Comparison of ENCODE assay signal across 29 cellular contexts in genomic region chr9:136307215-136307750, GRCh38. TPM values are rescaled to one million over a fixed set of nuclear protein-coding genes. Genes with fewer than 3 reads are reported as not detected.
"Had no signal": no experiment of that assay in that cellular context is flagged by ENCODE, and none has a peak within 500 bp of the region (broad histone marks: within the 10 kb centered on the region; RNA-seq: fewer than 3 reads in every experiment).

No MANE protein-coding gene starts in this region.

- DNase-seq: activated CD4-positive, alpha-beta T cell treated with anti-CD3 and anti-CD28 coated beads, Interleukin-2, amount 50 U/mL, for 4 hours; activated CD8-positive, alpha-beta memory T cell treated with anti-CD3 and anti-CD28 coated beads for 24 hours; activated CD8-positive, alpha-beta memory T cell treated with anti-CD3 and anti-CD28 coated beads, Interleukin-2, amount 50 U/mL, for 4 hours; activated naive CD4-positive, alpha-beta T cell treated with Interleukin-2 at 50 U/mL for 16 hours; activated naive CD8-positive, alpha-beta T cell treated with anti-CD3 and anti-CD28 coated beads, Interleukin-2, amount 10 ng/mL, durations not matched to agents 7 days and 5 days; activated T-cell treated with anti-CD3 and anti-CD28 coated beads, Interleukin-2, amount 50 U/mL, for 24 hours; amniotic stem cell; colonic mucosa; dorsolateral prefrontal cortex; effector memory CD8-positive, alpha-beta T cell; esophagus squamous epithelium; head of caudate nucleus; islet precursor cell; left cardiac atrium; stimulated activated CD4-positive, alpha-beta T cell treated with anti-CD3 and anti-CD28 coated beads, Interleukin-2, amount 100 ng/mL, for 48 hours; stimulated activated CD8-positive, alpha-beta memory T cell treated with anti-CD3 and anti-CD28 coated beads, Interleukin-4, amount 100 ng/mL, for 48 hours; stimulated activated naive B cell treated with anti-CD40 and anti-IgM and Interleukin-4, amounts not matched to agents 10 μg/mL and 1 μg/mL and 100 μg/mL, for 72 hours had no signal

- H3K4me1 Mint-ChIP-seq: neural crest cell had no signal

- H3K4me3 Mint-ChIP-seq: activated CD4-positive, alpha-beta T cell treated with anti-CD3 and anti-CD28 coated beads for 36 hours; activated naive CD8-positive, alpha-beta T cell treated with anti-CD3 and anti-CD28 coated beads, Interleukin-2, amount 10 ng/mL, durations not matched to agents 7 days and 5 days; activated T-cell treated with anti-CD3 and anti-CD28 coated beads, Interleukin-2, amount 50 U/mL, for 24 hours; effector memory CD8-positive, alpha-beta T cell; memory B cell; neural crest cell; stimulated activated naive B cell treated with anti-CD40 and anti-IgM and Interleukin-4, amounts not matched to agents 10 μg/mL and 1 μg/mL and 100 μg/mL, for 72 hours; T-helper 2 cell treated with Interferon-gamma antibody and Interleukin-4, amounts not matched to agents 5 μg/mL and 100 μg/mL, for 36 hours; type B pancreatic cell had no signal

- H3K27me3 ChIP-seq: colonic mucosa, vagina had no signal

- H3K36me3 ChIP-seq: breast epithelium, colonic mucosa, esophagus squamous epithelium, gastroesophageal sphincter, vagina had no signal

- H3K9me3 ChIP-seq: breast epithelium, colonic mucosa, esophagus squamous epithelium, gastroesophageal sphincter, vagina had no signal

- H3K36me3 Mint-ChIP-seq: activated naive CD8-positive, alpha-beta T cell treated with anti-CD3 and anti-CD28 coated beads, Interleukin-2, amount 10 ng/mL, durations not matched to agents 7 days and 5 days; memory B cell; stimulated activated naive B cell treated with anti-CD40 and anti-IgM and Interleukin-4, amounts not matched to agents 10 μg/mL and 1 μg/mL and 100 μg/mL, for 72 hours; type B pancreatic cell had no signal

- H3K9me3 Mint-ChIP-seq: activated naive CD8-positive, alpha-beta T cell treated with anti-CD3 and anti-CD28 coated beads, Interleukin-2, amount 10 ng/mL, durations not matched to agents 7 days and 5 days; activated T-cell treated with anti-CD3 and anti-CD28 coated beads, Interleukin-2, amount 50 U/mL, for 24 hours; activated T-helper 2 cell treated with anti-CD3 and anti-CD28 coated beads, Interferon-gamma antibody, Interleukin-2, Interleukin-4, amounts not matched to agents 10 μg/mL and 5 μg/mL and 100 μg/mL, durations not matched to agents 14 hours and 24 hours and 36 hours; effector memory CD8-positive, alpha-beta T cell; memory B cell; neural crest cell; stimulated activated naive B cell treated with anti-CD40 and anti-IgM and Interleukin-4, amounts not matched to agents 10 μg/mL and 1 μg/mL and 100 μg/mL, for 72 hours; T-helper 2 cell treated with Interferon-gamma antibody and Interleukin-4, amounts not matched to agents 5 μg/mL and 100 μg/mL, for 36 hours; type B pancreatic cell had no signal

- H3K4me3 ChIP-seq: breast epithelium, colonic mucosa, dorsolateral prefrontal cortex, esophagus squamous epithelium, gastroesophageal sphincter, vagina had no signal

- H3K4me1 ChIP-seq: breast epithelium, gastroesophageal sphincter, vagina had no signal

- H3K27ac ChIP-seq: breast epithelium, colonic mucosa, dorsolateral prefrontal cortex, esophagus squamous epithelium, gastroesophageal sphincter, vagina had no signal

- FAIRE-seq: endothelial cell of umbilical vein had no signal

- ATAC-seq: left cardiac atrium had no signal

- H3K27me3 Mint-ChIP-seq: activated naive CD8-positive, alpha-beta T cell treated with anti-CD3 and anti-CD28 coated beads, Interleukin-2, amount 10 ng/mL, durations not matched to agents 7 days and 5 days; effector memory CD8-positive, alpha-beta T cell; type B pancreatic cell had no signal

- H3K27ac Mint-ChIP-seq: activated CD4-positive, alpha-beta T cell treated with anti-CD3 and anti-CD28 coated beads for 36 hours; activated naive CD8-positive, alpha-beta T cell treated with anti-CD3 and anti-CD28 coated beads, Interleukin-2, amount 10 ng/mL, durations not matched to agents 7 days and 5 days; activated T-cell treated with anti-CD3 and anti-CD28 coated beads, Interleukin-2, amount 50 U/mL, for 24 hours; activated T-helper 2 cell treated with anti-CD3 and anti-CD28 coated beads, Interferon-gamma antibody, Interleukin-2, Interleukin-4, amounts not matched to agents 10 μg/mL and 5 μg/mL and 100 μg/mL, durations not matched to agents 14 hours and 24 hours and 36 hours; effector memory CD8-positive, alpha-beta T cell; memory B cell; stimulated activated naive B cell treated with anti-CD40 and anti-IgM and Interleukin-4, amounts not matched to agents 10 μg/mL and 1 μg/mL and 100 μg/mL, for 72 hours; T-helper 2 cell treated with Interferon-gamma antibody and Interleukin-4, amounts not matched to agents 5 μg/mL and 100 μg/mL, for 36 hours; type B pancreatic cell had no signal

RNA-seq across cellular contexts. Expression of gene CCDC187, which starts 3.4 kb away (rescaled TPM):
- total RNA-seq: activated naive CD8-positive, alpha-beta T cell treated with anti-CD3 and anti-CD28 coated beads, Interleukin-2, amount 10 ng/mL, durations not matched to agents 7 days and 5 days; activated T-helper 2 cell treated with anti-CD3 and anti-CD28 coated beads, Interferon-gamma antibody, Interleukin-2, Interleukin-4, amounts not matched to agents 10 μg/mL and 5 μg/mL and 100 μg/mL, durations not matched to agents 14 hours and 24 hours and 36 hours; breast epithelium; endothelial cell of umbilical vein; esophagus squamous epithelium; gastroesophageal sphincter; left cardiac atrium; omental fat pad; renal cortical epithelial cell; vagina had no signal
- polyA plus RNA-seq: endothelial cell of umbilical vein had no signal
